In the genomic region with DNA sequence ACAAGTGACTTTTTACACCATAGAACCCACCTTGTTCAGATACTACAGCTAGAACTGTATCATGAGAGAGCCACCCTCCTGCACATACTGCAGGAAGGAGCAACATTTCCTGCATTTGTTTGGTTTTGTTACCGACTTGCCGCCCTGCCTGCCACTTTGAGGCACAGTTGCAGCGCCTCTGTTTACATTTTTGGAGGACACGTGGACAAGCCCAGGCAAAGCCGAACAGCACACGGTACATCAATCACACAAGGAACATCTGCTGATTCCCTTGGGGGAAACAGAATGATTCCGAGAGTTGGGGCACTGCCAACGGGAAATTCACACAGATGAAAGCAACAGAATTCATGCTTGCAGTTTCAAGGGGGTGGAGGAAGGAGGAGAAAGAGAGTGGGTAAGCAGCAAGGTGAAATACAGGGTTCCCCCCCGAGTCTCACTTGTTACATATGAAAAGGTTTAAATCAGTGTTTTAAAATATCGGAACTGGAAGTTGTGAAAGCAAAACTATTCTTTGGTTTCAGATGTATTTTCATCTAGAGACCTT, we compare ENCODE assay signal across 8 cellular contexts.
DNase-seq lines count a peak whose midpoint lies in the region; ATAC-seq, FAIRE-seq and TF ChIP-seq lines count a peak whose summit lies in the region.

No MANE protein-coding gene starts in this region.

- ATAC-seq in HG03196 (IDR thresholded peaks at IDR 0.05; ENCODE audit: unreplicated experiment): peak; percentile 76

- TF ChIP-seq CTCF in CD14-positive monocyte (IDR thresholded peaks at IDR 0.05) (no peak), foreskin fibroblast (IDR thresholded peaks at IDR 0.05; ENCODE audit: low read depth, low read length) (no peak), D721Med (IDR thresholded peaks at IDR 0.05; ENCODE audit: insufficient read depth, missing control alignments) (no peak)

- peak overlapping the region; percentile 20 to 52 for H3K4me3 ChIP-seq in foreskin fibroblast (ENCODE audit: low read depth in 1 of 2, low read length in 2 of 2)

- H3K9me3 Mint-ChIP-seq in CD14-positive monocyte: no peaks in the 10 kb centered on the region
- H3K9me3 Mint-ChIP-seq in activated T-helper 2 cell treated with anti-CD3 and anti-CD28 coated beads, Interferon-gamma antibody, Interleukin-2, Interleukin-4, amounts not matched to agents 10 μg/mL and 5 μg/mL and 100 μg/mL, durations not matched to agents 14 hours and 24 hours and 36 hours: peaks cover 6% of the 10 kb centered on the region

- H3K27ac Mint-ChIP-seq in CD14-positive monocyte: peak overlapping the region in 6 of 7 donors; percentile 74 to 92 (median 88)
- peak overlapping the region; percentile 90 for H3K27ac Mint-ChIP-seq in activated T-helper 2 cell treated with anti-CD3 and anti-CD28 coated beads, Interferon-gamma antibody, Interleukin-2, Interleukin-4, amounts not matched to agents 10 μg/mL and 5 μg/mL and 100 μg/mL, durations not matched to agents 14 hours and 24 hours and 36 hours

- FAIRE-seq in D721Med (lab: Jason Lieb, UNC): no peak

- DNase-seq in CD14-positive monocyte (ENCODE audit: low spot score) (no peak), NCI-H69 (lab: John Stamatoyannopoulos, UW) (peak; percentile 99), foreskin fibroblast (peak; percentile 86 to 92), pons (ENCODE audit: low spot score) (peak; percentile 64), D721Med (ENCODE audit: insufficient read length, low spot score) (no peak)
- peak; percentile 35 for DNase-seq in activated T-helper 2 cell treated with anti-CD3 and anti-CD28 coated beads, Interferon-gamma antibody, Interleukin-2, Interleukin-4, amounts not matched to agents 10 μg/mL and 5 μg/mL and 100 μg/mL, durations not matched to agents 14 hours and 24 hours and 36 hours (ENCODE audit: low spot score)

- intact Hi-C loops in CD14-positive monocyte (cut with micrococcal nuclease): no loop called here
- intact Hi-C loops in activated T-helper 2 cell treated with anti-CD3 and anti-CD28 coated beads, Interferon-gamma antibody, Interleukin-2, Interleukin-4, amounts not matched to agents 10 μg/mL and 5 μg/mL and 100 μg/mL, durations not matched to agents 14 hours and 24 hours and 36 hours (cut with micrococcal nuclease): loop anchor here (5.0 to 10.0 kb wide), 4 partner anchors 42 to 470 kb away; no protein-coding TSS in a partner anchor

- no peaks in the 10 kb centered on the region for H3K36me3 Mint-ChIP-seq in CD14-positive monocyte
- H3K36me3 Mint-ChIP-seq in activated T-helper 2 cell treated with anti-CD3 and anti-CD28 coated beads, Interferon-gamma antibody, Interleukin-2, Interleukin-4, amounts not matched to agents 10 μg/mL and 5 μg/mL and 100 μg/mL, durations not matched to agents 14 hours and 24 hours and 36 hours (ENCODE audit: low read depth): peaks cover 15% of the 10 kb centered on the region

- H3K4me1 Mint-ChIP-seq in CD14-positive monocyte: peaks cover 46% of the 10 kb centered on the region
- H3K4me1 Mint-ChIP-seq in activated T-helper 2 cell treated with anti-CD3 and anti-CD28 coated beads, Interferon-gamma antibody, Interleukin-2, Interleukin-4, amounts not matched to agents 10 μg/mL and 5 μg/mL and 100 μg/mL, durations not matched to agents 14 hours and 24 hours and 36 hours (ENCODE audit: low read depth): peaks cover 69% of the 10 kb centered on the region

- peak overlapping the region; percentile 84 to 94 for H3K4me3 Mint-ChIP-seq in CD14-positive monocyte
- H3K4me3 Mint-ChIP-seq in activated T-helper 2 cell treated with anti-CD3 and anti-CD28 coated beads, Interferon-gamma antibody, Interleukin-2, Interleukin-4, amounts not matched to agents 10 μg/mL and 5 μg/mL and 100 μg/mL, durations not matched to agents 14 hours and 24 hours and 36 hours (ENCODE audit: low read depth): peak overlapping the region; percentile 82

- TF ChIP-seq POLR2A in GM19193 (IDR thresholded peaks at IDR 0.05; ENCODE audit: extremely low read depth, insufficient read depth, insufficient read length): peak; percentile 37

- H3K27me3 Mint-ChIP-seq in CD14-positive monocyte (ENCODE audit: low read depth in 3 of 3): peaks cover 0 to 3% (median 0%) of the 10 kb centered on the region in 3 donors
- H3K27me3 Mint-ChIP-seq in activated T-helper 2 cell treated with anti-CD3 and anti-CD28 coated beads, Interferon-gamma antibody, Interleukin-2, Interleukin-4, amounts not matched to agents 10 μg/mL and 5 μg/mL and 100 μg/mL, durations not matched to agents 14 hours and 24 hours and 36 hours (ENCODE audit: low read depth): no peaks in the 10 kb centered on the region

Comparison
In these comparisons a context has a peak if more than half of its experiments do, and no peak if none do; other contexts are left out.
1. DNase-seq: peak in NCI-H69 (single experiment), activated T-helper 2 cell treated with anti-CD3 and anti-CD28 coated beads, Interferon-gamma antibody, Interleukin-2, Interleukin-4, amounts not matched to agents 10 μg/mL and 5 μg/mL and 100 μg/mL, durations not matched to agents 14 hours and 24 hours and 36 hours (single experiment), foreskin fibroblast (2 of 2) and pons (single experiment); none in CD14-positive monocyte (single experiment) and D721Med (single experiment).